Comparison of ENCODE assay signal across 1 cellular context in genomic region chr17:8955560-8955959, GRCh38.
TF ChIP-seq lines count a peak whose summit lies in the region.

No MANE protein-coding gene starts in this region.

TF ChIP-seq in GM12878, 131 proteins besides CTCF, POLR2A, EP300 and RAD21 (continued from another document):
- TF ChIP-seq IKZF1 (conservative IDR thresholded peaks at IDR 0.05) = peak; percentile 52
- TF ChIP-seq RAD51 (IDR thresholded peaks at IDR 0.05) = no peak
- peak; percentile 77 to 80 for TF ChIP-seq IKZF2 (IDR thresholded peaks at IDR 0.05)
- TF ChIP-seq SKIL (IDR thresholded peaks at IDR 0.05; ENCODE audit: low read depth, poor library complexity, severe bottlenecking) = no peak
- TF ChIP-seq ZBTB40 (IDR thresholded peaks at IDR 0.05; ENCODE audit: borderline replicate concordance) = no peak
- TF ChIP-seq SPI1 (IDR thresholded peaks at IDR 0.05; ENCODE audit: borderline replicate concordance, insufficient read depth, low read depth, low read length) = peak; percentile 83
- TF ChIP-seq DPF2 (IDR thresholded peaks at IDR 0.05) = peak; percentile 35; the same call in 1 of the 2 replicates
